In genomic region chr7:98655611-98656010, GRCh38 we compare ENCODE assay signal across 14 cellular contexts. TPM values are rescaled to one million over a fixed set of nuclear protein-coding genes. Genes with fewer than 3 reads are reported as not detected.
DNase-seq lines count a peak whose midpoint lies in the region; ATAC-seq and TF ChIP-seq lines count a peak whose summit lies in the region.
"Had no signal": no experiment of that assay in that cellular context is flagged by ENCODE, and none has a peak within 500 bp of the region (broad histone marks: within the 10 kb centered on the region; RNA-seq: fewer than 3 reads in every experiment).

No MANE protein-coding gene starts in this region.

- no peak for TF ChIP-seq POLR2A in spleen (IDR thresholded peaks at IDR 0.05)

- H3K4me1 ChIP-seq in spleen: no peaks in the 10 kb centered on the region
- H3K4me1 ChIP-seq: Caco-2, HAP-1 had no signal

- DNase-seq in MG63 (peak; percentile 6), inferior parietal cortex (ENCODE audit: extremely low spot score) (peak; percentile 50), spleen (peak; percentile 18), Right ventricle myocardium inferior (ENCODE audit: missing footprints) (no peak), T-helper 2 cell (no peak), NCI-H82 (lab: John Stamatoyannopoulos, UW) (no peak)
- DNase-seq: Caco-2; CD4-positive, alpha-beta T cell; GM23248 had no signal

- H3K27me3 ChIP-seq in MG63: no peaks in the 10 kb centered on the region
- no peaks in the 10 kb centered on the region for H3K27me3 ChIP-seq in spleen (replicated peaks in 1 of 7)

- WGBS in spleen, 5 donors: 83 to 93% (median 87%) methylated on average over 5 of the region's 5 CpGs

- no peaks in the 10 kb centered on the region for H3K36me3 ChIP-seq in MG63
- no peaks in the 10 kb centered on the region for H3K36me3 ChIP-seq in spleen
- H3K36me3 ChIP-seq: HAP-1 had no signal

- no peak overlapping the region for H3K4me3 ChIP-seq in MG63
- H3K4me3 ChIP-seq in spleen: no peak overlapping the region
- H3K4me3 ChIP-seq: GM23248, HAP-1 had no signal

- H3K9me3 ChIP-seq in MG63 (no peaks in the 10 kb centered on the region), spleen (peaks cover 0 to 26% (median 16%) of the 10 kb centered on the region in 8 donors)
- H3K9me3 ChIP-seq: Caco-2, HAP-1 had no signal

- H3K27ac ChIP-seq in spleen: no peak overlapping the region
- H3K27ac ChIP-seq: C4-2B, GM23248 had no signal

- intact Hi-C loops in spleen (cut with DNase I; ENCODE audit: low total_unique reads) (no loop called here), Right ventricle myocardium inferior (cut with DNase I) (no loop called here)

- TF ChIP-seq CTCF in spleen (IDR thresholded peaks at IDR 0.05 in 8 of 11, conservative IDR thresholded peaks at IDR 0.05 in 3 of 11): no peak

- no peak for ATAC-seq in Right ventricle myocardium inferior

RNA-seq across cellular contexts. Expression of gene NPTX2, which starts 38.5 kb away (rescaled TPM):
- total RNA-seq in MG63 (2014; rRNA removed; shearing (Covaris generic); ENCODE audit: low replicate concordance): 0.94 and 2.1 TPM in 2 replicates
- total RNA-seq in spleen (10 to 100 TPM in 5 of 7 donors, 1 to 10 TPM in 2; 3.6 to 64.6 (median 25.6) TPM), Right ventricle myocardium inferior (3.1 TPM)
- polyA plus RNA-seq in spleen: 1 to 10 TPM; 2.2 to 6.0 (median 2.9) TPM
- total RNA-seq: A172; Caco-2; CD4-positive, alpha-beta T cell; H4; HT-29 had no signal

Comparison
In these comparisons a context has a peak if more than half of its experiments do, and no peak if none do; other contexts are left out.
1. DNase-seq: peak in MG63 (single experiment), inferior parietal cortex (single experiment) and spleen (single experiment); none in Right ventricle myocardium inferior (single experiment), T-helper 2 cell (0 of 5) and NCI-H82 (single experiment).